In genomic region chr5:133969654-133970324, GRCh38 we compare ENCODE assay signal across 2 cellular contexts.
TF ChIP-seq lines count a peak whose summit lies in the region.

No MANE protein-coding gene starts in this region.

TF ChIP-seq in SK-N-SH, 30 proteins besides CTCF, POLR2A, EP300 and RAD21 (continued from another document):
- TF ChIP-seq, protein P1, sequence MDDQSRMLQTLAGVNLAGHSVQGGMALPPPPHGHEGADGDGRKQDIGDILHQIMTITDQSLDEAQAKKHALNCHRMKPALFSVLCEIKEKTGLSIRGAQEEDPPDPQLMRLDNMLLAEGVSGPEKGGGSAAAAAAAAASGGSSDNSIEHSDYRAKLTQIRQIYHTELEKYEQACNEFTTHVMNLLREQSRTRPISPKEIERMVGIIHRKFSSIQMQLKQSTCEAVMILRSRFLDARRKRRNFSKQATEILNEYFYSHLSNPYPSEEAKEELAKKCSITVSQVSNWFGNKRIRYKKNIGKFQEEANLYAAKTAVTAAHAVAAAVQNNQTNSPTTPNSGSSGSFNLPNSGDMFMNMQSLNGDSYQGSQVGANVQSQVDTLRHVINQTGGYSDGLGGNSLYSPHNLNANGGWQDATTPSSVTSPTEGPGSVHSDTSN (IDR thresholded peaks at IDR 0.05), result no peak
- TF ChIP-seq SMC3 (IDR thresholded peaks at IDR 0.05; ENCODE audit: low read depth, low read length), result no peak
- TF ChIP-seq FOXM1 (IDR thresholded peaks at IDR 0.05; ENCODE audit: low read depth), result no peak

TF ChIP-seq in SK-N-SH treated with all-trans-retinoic acid at 6 μM for 48 hours, 23 proteins besides CTCF, POLR2A, EP300 and RAD21 (continued from another document):
- no peak for TF ChIP-seq ZFP3 (CRISPR knock-in tag; IDR thresholded peaks at IDR 0.05)
- TF ChIP-seq ZNF565 (CRISPR knock-in tag; conservative IDR thresholded peaks at IDR 0.05; ENCODE audit: low read depth), result no peak
- TF ChIP-seq, protein P2, sequence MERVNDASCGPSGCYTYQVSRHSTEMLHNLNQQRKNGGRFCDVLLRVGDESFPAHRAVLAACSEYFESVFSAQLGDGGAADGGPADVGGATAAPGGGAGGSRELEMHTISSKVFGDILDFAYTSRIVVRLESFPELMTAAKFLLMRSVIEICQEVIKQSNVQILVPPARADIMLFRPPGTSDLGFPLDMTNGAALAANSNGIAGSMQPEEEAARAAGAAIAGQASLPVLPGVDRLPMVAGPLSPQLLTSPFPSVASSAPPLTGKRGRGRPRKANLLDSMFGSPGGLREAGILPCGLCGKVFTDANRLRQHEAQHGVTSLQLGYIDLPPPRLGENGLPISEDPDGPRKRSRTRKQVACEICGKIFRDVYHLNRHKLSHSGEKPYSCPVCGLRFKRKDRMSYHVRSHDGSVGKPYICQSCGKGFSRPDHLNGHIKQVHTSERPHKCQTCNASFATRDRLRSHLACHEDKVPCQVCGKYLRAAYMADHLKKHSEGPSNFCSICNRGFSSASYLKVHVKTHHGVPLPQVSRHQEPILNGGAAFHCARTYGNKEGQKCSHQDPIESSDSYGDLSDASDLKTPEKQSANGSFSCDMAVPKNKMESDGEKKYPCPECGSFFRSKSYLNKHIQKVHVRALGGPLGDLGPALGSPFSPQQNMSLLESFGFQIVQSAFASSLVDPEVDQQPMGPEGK (CRISPR knock-in tag; IDR thresholded peaks at IDR 0.05; ENCODE audit: borderline replicate concordance), result no peak
- TF ChIP-seq POU6F1 (CRISPR knock-in tag; IDR thresholded peaks at IDR 0.05; ENCODE audit: borderline replicate concordance, low read depth), result no peak
- TF ChIP-seq PPARA (CRISPR knock-in tag; IDR thresholded peaks at IDR 0.05; ENCODE audit: borderline replicate concordance), result no peak
